Comparison of ENCODE assay signal across 25 cellular contexts in the genomic region with DNA sequence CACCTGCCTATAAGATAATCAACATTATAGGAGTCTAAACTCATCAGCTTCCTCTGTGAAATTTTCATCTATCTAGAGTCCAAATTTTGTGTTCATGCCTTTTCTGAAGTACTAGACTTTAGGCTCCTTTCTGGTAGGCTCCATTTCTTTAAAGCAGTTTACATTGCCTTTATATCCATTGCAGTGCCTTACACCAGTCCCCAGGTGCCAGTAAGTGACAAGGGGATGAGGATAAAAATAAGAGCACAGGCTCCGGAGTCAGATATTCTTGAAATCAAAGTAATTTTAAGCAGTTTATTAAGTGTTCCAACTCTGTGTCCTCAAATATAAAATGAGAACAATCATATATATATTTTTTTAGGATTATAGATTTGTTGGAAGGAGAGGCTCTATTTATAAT. TPM values are rescaled to one million over a fixed set of nuclear protein-coding genes. Genes with fewer than 3 reads are reported as not detected.
"Had no signal": no experiment of that assay in that cellular context is flagged by ENCODE, and none has a peak within 500 bp of the region (broad histone marks: within the 10 kb centered on the region; RNA-seq: fewer than 3 reads in every experiment).

No MANE protein-coding gene starts in this region.

- H3K9me3 ChIP-seq: left lung, transverse colon had no signal

- DNase-seq: activated CD8-positive, alpha-beta memory T cell treated with anti-CD3 and anti-CD28 coated beads for 24 hours; activated CD8-positive, alpha-beta memory T cell treated with anti-CD3 and anti-CD28 coated beads, Interleukin-2, amount 50 U/mL, for 4 hours; activated T-cell treated with anti-CD3 and anti-CD28 coated beads, Interleukin-2, amount 50 U/mL, for 24 hours; aorta; caudate nucleus; dermis blood vessel endothelial cell; effector CD8-positive, alpha-beta T cell; hippocampal formation; kidney glomerular epithelial cell; left lung; midbrain; nephron progenitor cell; nucleus accumbens; stimulated activated CD4-positive, alpha-beta T cell treated with anti-CD3 and anti-CD28 coated beads, Interleukin-15, amount 100 ng/mL, for 24 hours; stimulated activated naive B cell treated with anti-CD40 and anti-IgM and Interleukin-4, amounts not matched to agents 10 μg/mL and 1 μg/mL and 100 μg/mL, for 72 hours; transverse colon had no signal

- H3K4me1 ChIP-seq: left lung, transverse colon had no signal

- H3K4me1 Mint-ChIP-seq: brain; stimulated activated naive B cell treated with anti-CD40 and anti-IgM and Interleukin-4, amounts not matched to agents 10 μg/mL and 1 μg/mL and 100 μg/mL, for 72 hours had no signal

- H3K4me3 Mint-ChIP-seq: activated T-cell treated with anti-CD3 and anti-CD28 coated beads, Interleukin-2, amount 50 U/mL, for 24 hours; activated T-helper 17 cell treated with anti-CD3 and anti-CD28 coated beads, Interleukin-2, amount 50 U/mL, for 72 hours; brain; nephron progenitor cell; stimulated activated naive B cell treated with anti-CD40 and anti-IgM and Interleukin-4, amounts not matched to agents 10 μg/mL and 1 μg/mL and 100 μg/mL, for 72 hours; WTC11 had no signal

- H3K27ac ChIP-seq: left lung, transverse colon had no signal

- H3K36me3 ChIP-seq: left lung, transverse colon had no signal

- H3K4me3 ChIP-seq: left lung, smooth muscle cell, transverse colon had no signal

- ATAC-seq: activated naive CD4-positive, alpha-beta T cell treated with anti-CD3 and anti-CD28 coated beads, Interleukin-2, amount 50 U/mL, for 72 hours; activated T-helper 17 cell treated with anti-CD3 and anti-CD28 coated beads, Interleukin-2, amount 50 U/mL, for 72 hours; left lung; sciatic nerve; stimulated activated naive B cell treated with anti-CD40 and anti-IgM and Interleukin-4, amounts not matched to agents 10 μg/mL and 1 μg/mL and 100 μg/mL, for 72 hours; WTC11 had no signal

- FAIRE-seq: frontal cortex, TTC549, urothelium cell line had no signal

- H3K4me2 ChIP-seq: smooth muscle cell had no signal

- H3K27me3 Mint-ChIP-seq: activated T-cell treated with anti-CD3 and anti-CD28 coated beads, Interleukin-2, amount 50 U/mL, for 24 hours had no signal

- H3K36me3 Mint-ChIP-seq: activated naive CD4-positive, alpha-beta T cell treated with anti-CD3 and anti-CD28 coated beads, Interleukin-2, amount 50 U/mL, for 72 hours; brain; WTC11 had no signal

- H3K9me3 Mint-ChIP-seq: activated T-cell treated with anti-CD3 and anti-CD28 coated beads, Interleukin-2, amount 50 U/mL, for 24 hours had no signal

- H3K27me3 ChIP-seq: left lung, transverse colon had no signal

- H3K27ac Mint-ChIP-seq: activated naive CD4-positive, alpha-beta T cell treated with anti-CD3 and anti-CD28 coated beads, Interleukin-2, amount 50 U/mL, for 72 hours; activated T-cell treated with anti-CD3 and anti-CD28 coated beads, Interleukin-2, amount 50 U/mL, for 24 hours; activated T-helper 17 cell treated with anti-CD3 and anti-CD28 coated beads, Interleukin-2, amount 50 U/mL, for 72 hours; brain; stimulated activated naive B cell treated with anti-CD40 and anti-IgM and Interleukin-4, amounts not matched to agents 10 μg/mL and 1 μg/mL and 100 μg/mL, for 72 hours; WTC11 had no signal

RNA-seq across cellular contexts. Expression of a gene that starts 10.6 kb away (rescaled TPM):
- total RNA-seq: dermis blood vessel endothelial cell, WTC11 had no signal
